Comparison of ENCODE assay signal across 8 cellular contexts in genomic region chr6:155171109-155171746, GRCh38.
DNase-seq lines count a peak whose midpoint lies in the region; ATAC-seq, FAIRE-seq and TF ChIP-seq lines count a peak whose summit lies in the region.

No MANE protein-coding gene starts in this region.

- no peaks in the 10 kb centered on the region for H3K27me3 ChIP-seq in GM12878 (replicated peaks in 1 of 2; ENCODE audit: control insufficient read depth in 2 of 2, insufficient read depth in 2 of 2, low read length in 1 of 2)

- peak overlapping the region; percentile 79 for H3K27ac ChIP-seq in GM12878 (ENCODE audit: control insufficient read depth, insufficient read depth)

- peak; percentile 44 for DNase-seq in CD1c-positive myeloid dendritic cell (ENCODE audit: extremely low spot score)
- DNase-seq in T1000 (lab: John Stamatoyannopoulos, UW), result peak; percentile 11
- peak; percentile 79 for DNase-seq in GM12878 (ENCODE audit: low read depth, low spot score)
- DNase-seq in lower leg skin (ENCODE audit: low spot score in 2 of 2), result peak; percentile 68 to 93
- DNase-seq in stimulated activated CD8-positive, alpha-beta memory T cell treated with anti-CD3 and anti-CD28 coated beads, Interleukin-15, amount 100 ng/mL, for 1 hour (ENCODE audit: low read depth), result peak; percentile 41
- DNase-seq in DMS114 treated with DMSO at 0.1 percent for 48 hours (lab: John Stamatoyannopoulos, UW; ENCODE audit: unreplicated experiment), result no peak

- intact Hi-C loops in GM12878 (cut with micrococcal nuclease; ENCODE audit: unreplicated experiment) (loop anchor here (1.0 to 10.0 kb wide), 5 partner anchors 69 to 566 kb away; no protein-coding TSS in a partner anchor), lower leg skin (cut with DNase I; ENCODE audit: low total_unique reads) (no loop called here)

- TF ChIP-seq EP300 in GM12878 (IDR thresholded peaks at IDR 0.05; ENCODE audit: borderline replicate concordance in 1 of 2, control insufficient read depth in 1 of 2, low read depth in 2 of 2, low read length in 2 of 2), result peak; percentile 86 to 96

- in situ Hi-C loops in GM12878 (cut with MboI), result loop anchor here (5.0 kb wide), 2 partner anchors 239 to 494 kb away; no protein-coding TSS in a partner anchor

- TF ChIP-seq CTCF in GM12878 (IDR thresholded peaks at IDR 0.05 in 2 of 3, conservative IDR thresholded peaks at IDR 0.05 in 1 of 3; ENCODE audit: control insufficient read depth in 2 of 3, extremely low read depth in 1 of 3, insufficient read depth in 1 of 3, low read depth in 3 of 3, low read length in 3 of 3) (no peak), lower leg skin (IDR thresholded peaks at IDR 0.05) (no peak)

- H4K20me1 ChIP-seq in GM12878 (ENCODE audit: control insufficient read depth, insufficient read depth), result no peaks in the 10 kb centered on the region

- RAD21 ChIA-PET in GM12878 (lab: Charles Lee; ENCODE audit: unreplicated experiment), result interaction anchor here (0.8 to 5.5 kb wide), 26 partner anchors 8 to 566 kb away, joined by 3 to 116 read pairs (median 4); no protein-coding TSS in a partner anchor

- H2AFZ ChIP-seq in GM12878 (ENCODE audit: control insufficient read depth, low read depth, low read length), result peak overlapping the region; percentile 82

- no peaks in the 10 kb centered on the region for H3K79me2 ChIP-seq in GM12878 (ENCODE audit: control insufficient read depth, insufficient read depth, low read length)

- no peaks in the 10 kb centered on the region for H3K9me3 ChIP-seq in GM12878 (replicated peaks; ENCODE audit: control insufficient read depth, insufficient read depth, low read length)

- peak overlapping the region; percentile 97 for H3K4me2 ChIP-seq in GM12878 (ENCODE audit: control insufficient read depth, insufficient read depth)

- 0% methylated on average over 6 of the region's 6 CpGs for WGBS in GM12878 (ENCODE audit: insufficient coverage, insufficient replicate concordance, low lambda C conversion rate, missing lambda C conversion rate)
- 13 to 18% methylated on average over 6 of the region's 6 CpGs for WGBS in lower leg skin, 2 donors

- TF ChIP-seq RAD21 in GM12878 (IDR thresholded peaks at IDR 0.05; ENCODE audit: insufficient read depth, low read depth, low read length), result peak; percentile 7; the same call in 1 of the 2 replicates

- peak; percentile 72 for FAIRE-seq in GM12878 (lab: Jason Lieb, UNC)

- TF ChIP-seq POLR2A in GM12878 (IDR thresholded peaks at IDR 0.05; ENCODE audit: low read depth, low read length), result no peak
- TF ChIP-seq POLR2A in lower leg skin (IDR thresholded peaks at IDR 0.05), result no peak

- POLR2A ChIA-PET in GM12878 (lab: Charles Lee), result interaction anchor here (0.8 to 1.8 kb wide), 6 partner anchors 10 to 246 kb away, joined by 3 to 5 read pairs (median 4); no protein-coding TSS in a partner anchor

- BruUV-seq in GM12878 (replicated peaks; lab: Mats Ljungman, UMichigan), result no TSS peak

- H3K36me3 ChIP-seq in GM12878 (ENCODE audit: control insufficient read depth in 2 of 2, insufficient read depth in 2 of 2, low read length in 1 of 2), result no peaks in the 10 kb centered on the region

- no peak overlapping the region for H3K9ac ChIP-seq in GM12878 (ENCODE audit: control insufficient read depth, insufficient read depth, low read length)

- H3K4me3 ChIP-seq in GM12878 (peak overlapping the region; percentile 56), lower leg skin (ENCODE audit: low read depth, poor library complexity, severe bottlenecking) (no peak overlapping the region)

- H3K4me1 ChIP-seq in GM12878 (ENCODE audit: control insufficient read depth, insufficient read depth, low read length), result peaks cover 23% of the 10 kb centered on the region

- SMC1A ChIA-PET in GM12878 (lab: Charles Lee; ENCODE audit: uncharacterized antibody, unreplicated experiment), result interaction anchor here (0.8 to 7.1 kb wide), 25 partner anchors 8 to 497 kb away, joined by 3 to 150 read pairs (median 5); partner anchors contain the start of gene TFB1M

- ATAC-seq in GM19467 (IDR thresholded peaks at IDR 0.05; ENCODE audit: unreplicated experiment) (peak; percentile 75), HG03521 (IDR thresholded peaks at IDR 0.05; ENCODE audit: unreplicated experiment) (peak; percentile 78), GM12878 (peak; percentile 89)

- CTCF ChIA-PET in GM12878 (lab: Yijun Ruan, JAX), result interaction anchor here (0.7 to 5.3 kb wide), 14 partner anchors 12 to 496 kb away, joined by 3 to 206 read pairs (median 4); no protein-coding TSS in a partner anchor

TF ChIP-seq in GM12878, 131 proteins besides CTCF, POLR2A, EP300 and RAD21 (continues in another document):
- TF ChIP-seq PAX5 (IDR thresholded peaks at IDR 0.05; ENCODE audit: borderline replicate concordance, low read depth, low read length), result no peak; the same call in 1 of the 2 replicates
- TF ChIP-seq YBX1 (IDR thresholded peaks at IDR 0.05), result no peak
- TF ChIP-seq TCF3 (IDR thresholded peaks at IDR 0.05; ENCODE audit: borderline replicate concordance, insufficient read depth, low read depth, low read length), result peak; percentile 58; the same call in 1 of the 2 replicates
- TF ChIP-seq BCL3 (IDR thresholded peaks at IDR 0.05; ENCODE audit: borderline replicate concordance, insufficient read depth, low read depth, low read length, poor library complexity, severe bottlenecking), result peak; percentile 88
- peak; percentile 81 for TF ChIP-seq DPF2 (IDR thresholded peaks at IDR 0.05)
- TF ChIP-seq ETV6 (conservative IDR thresholded peaks at IDR 0.05 in 1 of 2, IDR thresholded peaks at IDR 0.05 in 1 of 2; ENCODE audit: borderline replicate concordance in 1 of 2, low read depth in 1 of 2), result peak in 1 of 2 experiments; percentile 79; a peak in 2 of 4 replicates
- peak; percentile 99 for TF ChIP-seq NFIC (IDR thresholded peaks at IDR 0.05; ENCODE audit: low read depth, low read length)
- 0 out of 2 replicates have a peak, but pooled peaks have one; percentile 42 for TF ChIP-seq MYB (IDR thresholded peaks at IDR 0.05; ENCODE audit: borderline replicate concordance, low read depth, low read length)
- no peak for TF ChIP-seq KLF5 (IDR thresholded peaks at IDR 0.05; ENCODE audit: partially characterized antibody)
- peak; percentile 96 for TF ChIP-seq EED (IDR thresholded peaks at IDR 0.05; ENCODE audit: low read depth)
- TF ChIP-seq MXI1 (IDR thresholded peaks at IDR 0.05; ENCODE audit: low read depth, low read length), result no peak; the same call in 1 of the 2 replicates
- TF ChIP-seq GABPA (IDR thresholded peaks at IDR 0.05; ENCODE audit: low read depth), result peak; percentile 63; the same call in 1 of the 2 replicates
- TF ChIP-seq POLR2AphosphoS2 (IDR thresholded peaks at IDR 0.05; ENCODE audit: low read depth, low read length), result no peak
- TF ChIP-seq SRF (IDR thresholded peaks at IDR 0.05; ENCODE audit: low read depth in 2 of 2, low read length in 2 of 2), result 0 out of 4 replicates have a peak, but pooled peaks of 1 of the 2 experiments have one; percentile 43
- 0 out of 2 replicates have a peak, but pooled peaks have one; percentile 38 for TF ChIP-seq TBL1XR1 (IDR thresholded peaks at IDR 0.05; ENCODE audit: low read depth, low read length)
- TF ChIP-seq NR2C2 (IDR thresholded peaks at IDR 0.05; ENCODE audit: borderline replicate concordance, control insufficient read depth, insufficient read length, low read depth), result no peak
- no peak for TF ChIP-seq ZZZ3 (IDR thresholded peaks at IDR 0.05; ENCODE audit: control insufficient read depth, insufficient read length, low read depth)
- TF ChIP-seq ZBTB40 (IDR thresholded peaks at IDR 0.05; ENCODE audit: borderline replicate concordance), result no peak
- peak; percentile 38 for TF ChIP-seq CBFB (IDR thresholded peaks at IDR 0.05; ENCODE audit: low read depth)
- TF ChIP-seq ATF7 (IDR thresholded peaks at IDR 0.05; ENCODE audit: low read depth), result peak; percentile 86
- 0 out of 2 replicates have a peak, but pooled peaks have one; percentile 54 for TF ChIP-seq ZNF384 (IDR thresholded peaks at IDR 0.05; ENCODE audit: borderline replicate concordance, low read depth, low read length)
